Comparison of ENCODE assay signal across 5 cellular contexts in genomic region chr15:55417678-55418077, GRCh38. TPM values are rescaled to one million over a fixed set of nuclear protein-coding genes. Genes with fewer than 3 reads are reported as not detected.
"Had no signal": no experiment of that assay in that cellular context is flagged by ENCODE, and none has a peak within 500 bp of the region (broad histone marks: within the 10 kb centered on the region; RNA-seq: fewer than 3 reads in every experiment).

No MANE protein-coding gene starts in this region.

RNA-seq across cellular contexts. Expression of gene PIERCE2, which starts 9.4 kb away (rescaled TPM):
- total RNA-seq: activated CD4-positive, alpha-beta memory T cell treated with anti-CD3 and anti-CD28 coated beads, Interleukin-2, amount 10 ng/mL, durations not matched to agents 7 days and 5 days; activated naive CD4-positive, alpha-beta T cell treated with anti-CD3 and anti-CD28 coated beads, Interleukin-2, amount 50 U/mL, for 72 hours; activated naive CD8-positive, alpha-beta T cell treated with anti-CD3 and anti-CD28 coated beads, Interleukin-2, amount 10 ng/mL, durations not matched to agents 7 days and 5 days; ascending aorta; T-helper 1 cell treated with Interleukin-12 subunit alpha and Interleukin-12 subunit beta and Interleukin-4 antibody, amounts not matched to agents 30 ng/mL and 1 ng/mL, for 36 hours had no signal
